Comparison of ENCODE assay signal across 8 cellular contexts in genomic region chr6:163438940-163439335, GRCh38. TPM values are rescaled to one million over a fixed set of nuclear protein-coding genes. Genes with fewer than 3 reads are reported as not detected.
DNase-seq lines count a peak whose midpoint lies in the region; ATAC-seq lines count a peak whose summit lies in the region.

No MANE protein-coding gene starts in this region.

- peaks cover 11% of the 10 kb centered on the region for H3K4me1 ChIP-seq in right cardiac atrium (ENCODE audit: control insufficient read depth, insufficient read depth, low read length)

- no peak overlapping the region for H3K27ac ChIP-seq in right cardiac atrium (ENCODE audit: low read length)

- intact Hi-C loops in right cardiac atrium (cut with DNase I): loop anchor here in 1 of 4 donors (10.0 kb wide), 1 partner anchor 116 kb away; no protein-coding TSS in a partner anchor

- no peaks in the 10 kb centered on the region for H3K27me3 ChIP-seq in right cardiac atrium (ENCODE audit: control insufficient read depth, insufficient read depth)

- peak; percentile 21 for DNase-seq in stimulated activated CD4-positive, alpha-beta T cell treated with anti-CD3 and anti-CD28 coated beads, Interleukin-12 subunit alpha, Interleukin-12 subunit beta, amount 100 ng/mL, for 4 hours
- DNase-seq in stimulated activated CD4-positive, alpha-beta T cell treated with anti-CD3 and anti-CD28 coated beads, Interleukin-2, amount 100 ng/mL, for 48 hours: no peak
- peak; percentile 82 for DNase-seq in RPMI8226
- peak; percentile 38 to 85 (median 69) for DNase-seq in right cardiac atrium
- no peak for DNase-seq in EL
- DNase-seq in NCI-H128 (lab: John Stamatoyannopoulos, UW; ENCODE audit: unreplicated experiment): no peak
- DNase-seq in AG08396 (ENCODE audit: low spot score): no peak

- H3K4me3 ChIP-seq in right cardiac atrium (ENCODE audit: low read length): no peak overlapping the region

- peak; percentile 56 to 67 for ATAC-seq in right cardiac atrium
- ATAC-seq in HG03521 (IDR thresholded peaks at IDR 0.05; ENCODE audit: unreplicated experiment): no peak

- 77% methylated on average over 4 of the region's 4 CpGs for WGBS in right cardiac atrium

- H3K9me3 ChIP-seq in right cardiac atrium (ENCODE audit: control insufficient read depth, low read length): no peaks in the 10 kb centered on the region

RNA-seq across cellular contexts. Expression of gene QKI, which starts 24.4 kb away (rescaled TPM):
- total RNA-seq in right cardiac atrium: 100 to 1,000 TPM; 373 to 415 (median 375) TPM
- polyA plus RNA-seq in right cardiac atrium: 100 TPM

Comparison
In these comparisons a context has a peak if more than half of its experiments do, and no peak if none do; other contexts are left out.
1. DNase-seq: peak in stimulated activated CD4-positive, alpha-beta T cell treated with anti-CD3 and anti-CD28 coated beads, Interleukin-12 subunit alpha, Interleukin-12 subunit beta, amount 100 ng/mL, for 4 hours (single experiment), RPMI8226 (single experiment) and right cardiac atrium (3 of 3); none in stimulated activated CD4-positive, alpha-beta T cell treated with anti-CD3 and anti-CD28 coated beads, Interleukin-2, amount 100 ng/mL, for 48 hours (0 of 2), EL (single experiment), NCI-H128 (single experiment) and AG08396 (single experiment).